ENCODE assay signal across 15 cellular contexts in genomic region chr11:47160753-47161133, GRCh38. TPM values are rescaled to one million over a fixed set of nuclear protein-coding genes. Genes with fewer than 3 reads are reported as not detected.
DNase-seq lines count a peak whose midpoint lies in the region; ATAC-seq, FAIRE-seq and TF ChIP-seq lines count a peak whose summit lies in the region.
"Had no signal": no experiment of that assay in that cellular context is flagged by ENCODE, and none has a peak within 500 bp of the region (broad histone marks: within the 10 kb centered on the region; RNA-seq: fewer than 3 reads in every experiment).

No MANE protein-coding gene starts in this region.

- POLR2A ChIA-PET in HepG2 (lab: Yijun Ruan, JAX) (interaction anchor here (0.6 kb wide), 1 partner anchor 281 kb away, joined by 3 read pairs; no protein-coding TSS in a partner anchor), MCF 10A (lab: Yijun Ruan, JAX) (interaction anchor here (0.7 to 1.2 kb wide), 2 partner anchors 54 to 334 kb away, joined by 3 to 4 read pairs; partner anchors contain the start of gene DDB2)

- intact Hi-C loops in HepG2 (cut with micrococcal nuclease; ENCODE audit: unreplicated experiment) = loop anchor here (1.0 kb wide), 1 partner anchor 271 kb away; no protein-coding TSS in a partner anchor
- intact Hi-C loops in right lobe of liver (cut with DNase I) = loop anchor here in 1 of 2 donors (10.0 kb wide), 1 partner anchor 526 kb away; no protein-coding TSS in a partner anchor
- intact Hi-C loops in dorsolateral prefrontal cortex (cut with DNase I) = loop anchor here (2.0 to 10.0 kb wide), 3 partner anchors 272 to 776 kb away; partner anchors contain the start of genes ARHGAP1 (in 1 of the 2), MDK (in 1 of the 2) and ZNF408 (in 1 of the 2)
- intact Hi-C loops in MCF 10A (cut with micrococcal nuclease) = loop anchor here (1.0 kb wide), 1 partner anchor 271 kb away; no protein-coding TSS in a partner anchor

- H3K4me3 ChIP-seq in HepG2 (replicated peaks in 1 of 3; ENCODE audit: insufficient read depth in 1 of 3, low read depth in 2 of 3, low read length in 3 of 3) = no peak overlapping the region
- no peak overlapping the region for H3K4me3 ChIP-seq in right lobe of liver
- no peak overlapping the region for H3K4me3 ChIP-seq in NT2/D1 (ENCODE audit: insufficient read length, low read depth)
- H3K4me3 ChIP-seq in dorsolateral prefrontal cortex = no peak overlapping the region
- H3K4me3 ChIP-seq in osteoblast (ENCODE audit: insufficient read depth, low read length) = no peak overlapping the region
- H3K4me3 ChIP-seq: breast epithelium, MG63, thoracic aorta had no signal

- H3K4me1 ChIP-seq in HepG2 (ENCODE audit: insufficient read depth, low read length) (peaks cover 21% of the 10 kb centered on the region), right lobe of liver (no peaks in the 10 kb centered on the region), NT2/D1 (ENCODE audit: insufficient read depth, insufficient read length) (peaks cover 12% of the 10 kb centered on the region), osteoblast (ENCODE audit: insufficient read depth, low read length) (peaks cover 7% of the 10 kb centered on the region)
- H3K4me1 ChIP-seq: breast epithelium had no signal

- no peaks in the 10 kb centered on the region for H3K4me1 Mint-ChIP-seq in MCF 10A (ENCODE audit: insufficient read depth, unreplicated experiment)

- CTCF ChIA-PET in HepG2 (lab: Yijun Ruan, JAX; ENCODE audit: low intra/inter-chr PET ratio, low total read pairs) (interaction anchor here (1.1 to 5.3 kb wide), 4 partner anchors 99 to 271 kb away, joined by 3 to 52 read pairs (median 8); no protein-coding TSS in a partner anchor), MCF 10A (lab: Yijun Ruan, JAX) (interaction anchor here (0.6 to 1.2 kb wide), 9 partner anchors 33 to 580 kb away, joined by 3 to 5 read pairs (median 3); no protein-coding TSS in a partner anchor)

- H3K9ac ChIP-seq in HepG2 (ENCODE audit: insufficient read depth, low read depth, low read length) (no peak overlapping the region), NT2/D1 (ENCODE audit: insufficient read length, low read depth) (peak overlapping the region; percentile 52)

- H3K4me3 Mint-ChIP-seq in MCF 10A (ENCODE audit: unreplicated experiment) = no peak overlapping the region
- H3K4me3 Mint-ChIP-seq: activated naive CD8-positive, alpha-beta T cell treated with anti-CD3 and anti-CD28 coated beads for 36 hours; mesothelial cell of epicardium; T-helper 1 cell treated with Interleukin-12 subunit alpha and Interleukin-12 subunit beta and Interleukin-4 antibody, amounts not matched to agents 30 μg/mL and 1 μg/mL, for 36 hours had no signal

- TF ChIP-seq RAD21 in HepG2 (CRISPR knock-in tag; IDR thresholded peaks at IDR 0.05) = no peak

- TF ChIP-seq CTCF in HepG2 (CRISPR knock-in tag; IDR thresholded peaks at IDR 0.05) (no peak), right lobe of liver (IDR thresholded peaks at IDR 0.05) (no peak), dorsolateral prefrontal cortex (IDR thresholded peaks at IDR 0.05 in 54 of 56, conservative IDR thresholded peaks at IDR 0.05 in 2 of 56; ENCODE audit: low read depth in 1 of 56, partially characterized antibody in 56 of 56) (no peak), MCF 10A (IDR thresholded peaks at IDR 0.05; ENCODE audit: unreplicated experiment) (no peak), osteoblast (IDR thresholded peaks at IDR 0.05; ENCODE audit: extremely low read depth, low read depth, low read length) (no peak)

- H3K36me3 Mint-ChIP-seq in MCF 10A (ENCODE audit: insufficient read depth, unreplicated experiment) = peaks cover 47% of the 10 kb centered on the region
- H3K36me3 Mint-ChIP-seq: activated naive CD8-positive, alpha-beta T cell treated with anti-CD3 and anti-CD28 coated beads for 36 hours; mesothelial cell of epicardium had no signal

- FAIRE-seq in HepG2 (lab: Jason Lieb, UNC) = no peak
- FAIRE-seq: islet of Langerhans had no signal

- no peak overlapping the region for H3K4me2 ChIP-seq in HepG2 (ENCODE audit: low read depth, low read length)
- no peak overlapping the region for H3K4me2 ChIP-seq in osteoblast (ENCODE audit: insufficient read depth, low read length)

- TF ChIP-seq EP300 in HepG2 (IDR thresholded peaks at IDR 0.05; ENCODE audit: low read depth in 2 of 2, low read length in 2 of 2) (no peak), HepG2 (CRISPR knock-in tag; IDR thresholded peaks at IDR 0.05; ENCODE audit: borderline replicate concordance) (no peak)

- no peaks in the 10 kb centered on the region for H3K27me3 Mint-ChIP-seq in MCF 10A (ENCODE audit: insufficient read depth, unreplicated experiment)
- H3K27me3 Mint-ChIP-seq: activated naive CD8-positive, alpha-beta T cell treated with anti-CD3 and anti-CD28 coated beads for 36 hours had no signal

- no peak for DNase-seq in HepG2 (ENCODE audit: low spot score)
- no peak for DNase-seq in right lobe of liver
- no peak for DNase-seq in NT2/D1 (ENCODE audit: low read depth, low spot score)
- DNase-seq in dorsolateral prefrontal cortex = no peak
- DNase-seq in MCF 10A (ENCODE audit: unreplicated experiment) = no peak
- DNase-seq in osteoblast (ENCODE audit: insufficient read length, low spot score, missing footprints) = no peak
- no peak for DNase-seq in UCSD-AML1 (lab: John Stamatoyannopoulos, UW; ENCODE audit: unreplicated experiment)

- no peaks in the 10 kb centered on the region for H3K9me3 Mint-ChIP-seq in MCF 10A (ENCODE audit: unreplicated experiment)
- H3K9me3 Mint-ChIP-seq: activated naive CD8-positive, alpha-beta T cell treated with anti-CD3 and anti-CD28 coated beads for 36 hours; mesothelial cell of epicardium; T-helper 1 cell treated with Interleukin-12 subunit alpha and Interleukin-12 subunit beta and Interleukin-4 antibody, amounts not matched to agents 30 μg/mL and 1 μg/mL, for 36 hours had no signal

- H3K27ac Mint-ChIP-seq in MCF 10A (ENCODE audit: low read depth, unreplicated experiment) = no peak overlapping the region
- H3K27ac Mint-ChIP-seq: activated naive CD8-positive, alpha-beta T cell treated with anti-CD3 and anti-CD28 coated beads for 36 hours; mesothelial cell of epicardium; T-helper 1 cell treated with Interleukin-12 subunit alpha and Interleukin-12 subunit beta and Interleukin-4 antibody, amounts not matched to agents 30 μg/mL and 1 μg/mL, for 36 hours had no signal

- H4K20me1 ChIP-seq in HepG2 (ENCODE audit: insufficient read depth, low read length) (peaks cover 10% of the 10 kb centered on the region; the same call in 1 of the 2 replicates), osteoblast (ENCODE audit: insufficient read depth, low read length) (peaks cover 27% of the 10 kb centered on the region)

- no peaks in the 10 kb centered on the region for H3K79me2 ChIP-seq in HepG2 (ENCODE audit: insufficient read depth, low read length)
- H3K79me2 ChIP-seq in osteoblast (ENCODE audit: insufficient read depth, low read length) = no peaks in the 10 kb centered on the region

- ATAC-seq in HepG2 (peak; percentile 1), right lobe of liver (no peak), GM21423 (IDR thresholded peaks at IDR 0.05; ENCODE audit: unreplicated experiment) (no peak)

- H3K36me3 ChIP-seq in HepG2 (replicated peaks in 1 of 2; ENCODE audit: control insufficient read depth in 1 of 2, insufficient read depth in 2 of 2, low read length in 2 of 2) (peaks cover 12 to 16% of the 10 kb centered on the region in 2 experiments; a peak in 3 of 5 replicates), right lobe of liver (peaks cover 0 to 20% (median 6%) of the 10 kb centered on the region in 4 donors), NT2/D1 (ENCODE audit: insufficient read depth, insufficient read length, low read length) (peaks cover 63% of the 10 kb centered on the region), osteoblast (ENCODE audit: insufficient read depth, low read length) (peaks cover 27% of the 10 kb centered on the region)
- H3K36me3 ChIP-seq: breast epithelium had no signal

- in situ Hi-C loops in HepG2 (cut with HindIII; ENCODE audit: extremely low pct_ligation_motif_present, low pct_unique_long_range_greater_than_20kb) = loop anchor here (5.0 kb wide), 1 partner anchor 273 kb away; no protein-coding TSS in a partner anchor

- H3K27me3 ChIP-seq in HepG2 (ENCODE audit: control insufficient read depth in 1 of 2, insufficient read depth in 2 of 2, low read length in 2 of 2) (no peaks in the 10 kb centered on the region), right lobe of liver (no peaks in the 10 kb centered on the region), NT2/D1 (ENCODE audit: insufficient read depth, insufficient read length) (no peaks in the 10 kb centered on the region), dorsolateral prefrontal cortex (no peaks in the 10 kb centered on the region), osteoblast (ENCODE audit: insufficient read depth, low read length) (no peaks in the 10 kb centered on the region)
- H3K27me3 ChIP-seq: breast epithelium, MG63 had no signal

- no peak overlapping the region for H3K27ac ChIP-seq in HepG2 (ENCODE audit: extremely low read length, insufficient read depth, low read length)
- H3K27ac ChIP-seq in right lobe of liver = no peak overlapping the region
- peak overlapping the region in 46 of 59 donors; percentile 5 to 89 (median 49) for H3K27ac ChIP-seq in dorsolateral prefrontal cortex
- H3K27ac ChIP-seq in osteoblast (ENCODE audit: low read depth, low read length) = no peak overlapping the region
- H3K27ac ChIP-seq: thoracic aorta had no signal

- H3K9me3 ChIP-seq in HepG2 (ENCODE audit: low read length) (no peaks in the 10 kb centered on the region), right lobe of liver (no peaks in the 10 kb centered on the region), NT2/D1 (ENCODE audit: insufficient read depth, low read length) (no peaks in the 10 kb centered on the region), osteoblast (ENCODE audit: low read depth, low read length) (no peaks in the 10 kb centered on the region)
- H3K9me3 ChIP-seq: breast epithelium, MG63, thoracic aorta had no signal

- H2AFZ ChIP-seq in HepG2 (ENCODE audit: low read length) (no peak overlapping the region), osteoblast (ENCODE audit: low read length) (no peak overlapping the region)

- 90% methylated on average over 5 of the region's 5 CpGs for WGBS in HepG2 (ENCODE audit: low lambda C conversion rate)
- WGBS in right lobe of liver (ENCODE audit: insufficient coverage, low coverage, low lambda C conversion rate, missing lambda C conversion rate) = 40% methylated on average over 1 of the region's 5 CpGs

- BruUV-seq in HepG2 (replicated peaks; lab: Mats Ljungman, UMichigan) = no TSS peak
- no TSS peak for BruUV-seq in MCF 10A (replicated peaks; lab: Mats Ljungman, UMichigan)

- TF ChIP-seq POLR2A in HepG2 (IDR thresholded peaks at IDR 0.05; ENCODE audit: insufficient read depth in 1 of 2, low read depth in 2 of 2, low read length in 2 of 2) (no peak), right lobe of liver (IDR thresholded peaks at IDR 0.05) (no peak)

RNA-seq across cellular contexts. Expression of gene ARFGAP2, which starts 15.9 kb away (rescaled TPM):
- total RNA-seq in HepG2 (2016; rRNA removed; fragmentation: Illumina TruSeq; extraction: Trizol) (67.9 and 75.3 TPM in 2 replicates), right lobe of liver (10 to 100 TPM; 37.7 to 64.4 (median 62.1) TPM), dorsolateral prefrontal cortex (100 to 1,000 TPM in 110 of 120 experiments, 10 to 100 TPM in 10; 84.8 to 149 (median 114) TPM), MCF 10A (2022) (78.0 and 81.4 TPM in 2 replicates), osteoblast (104 and 139 TPM in 2 replicates)
- 26.0 and 28.5 TPM in 2 replicates for total RNA-seq in HepG2 (2016; cell fraction: cytosol; rRNA removed; fragmentation: Illumina TruSeq; extraction: Trizol; ENCODE audit: low read depth)
- 60.7 and 78.7 TPM in 2 replicates for total RNA-seq in HepG2 (2016; cell fraction: insoluble cytoplasmic fraction; rRNA removed; fragmentation: Illumina TruSeq; extraction: Trizol)
- 25.6 and 29.2 TPM in 2 replicates for total RNA-seq in HepG2 (2016; cell fraction: membrane; rRNA removed; fragmentation: Illumina TruSeq; extraction: Trizol)
- total RNA-seq in HepG2 (2016; cell fraction: nucleus; rRNA removed; fragmentation: Illumina TruSeq; extraction: Trizol) = 63.0 and 73.9 TPM in 2 replicates
- 32.3 and 40.5 TPM in 2 replicates for polyA plus RNA-seq in HepG2 (2011; rRNA removed)
- polyA plus RNA-seq in HepG2 (2011; cell fraction: cytosol; rRNA removed) = 49.9 and 52.5 TPM in 2 replicates
- polyA plus RNA-seq in HepG2 (2011; cell fraction: nucleus; rRNA removed) = 135 and 137 TPM in 2 replicates
- 36.2 and 56.4 TPM in 2 replicates for polyA plus RNA-seq in HepG2 (2012)
- 5.1 and 6.2 TPM in 2 replicates for polyA plus RNA-seq in HepG2 (2016; cell fraction: cytosol; fragmentation: Illumina TruSeq; extraction: Trizol; ENCODE audit: low read depth)
- polyA plus RNA-seq in HepG2 (2016; cell fraction: insoluble cytoplasmic fraction; fragmentation: Illumina TruSeq; extraction: Trizol; ENCODE audit: low read depth) = 34.1 and 42.3 TPM in 2 replicates
- 10.4 and 11.9 TPM in 2 replicates for polyA plus RNA-seq in HepG2 (2016; cell fraction: membrane; fragmentation: Illumina TruSeq; extraction: Trizol; ENCODE audit: low read depth)
- polyA plus RNA-seq in HepG2 (2016; cell fraction: nucleus; fragmentation: Illumina TruSeq; extraction: Trizol; ENCODE audit: insufficient read depth, low read depth) = 93.3 and 105 TPM in 2 replicates
- 128 and 215 TPM in 2 replicates for polyA minus RNA-seq in HepG2 (2011; rRNA and poly(A)+ RNA removed; ENCODE audit: low replicate concordance)
- polyA minus RNA-seq in HepG2 (2011; cell fraction: cytosol; rRNA and poly(A)+ RNA removed) = 18.9 and 27.2 TPM in 2 replicates
- polyA minus RNA-seq in HepG2 (2011; cell fraction: nucleus; rRNA and poly(A)+ RNA removed) = 108 and 119 TPM in 2 replicates

RNA-seq across cellular contexts. Expression of gene PACSIN3, which starts 25.5 kb away (rescaled TPM):
- total RNA-seq in HepG2 (2016; rRNA removed; fragmentation: Illumina TruSeq; extraction: Trizol) (86.4 and 93.3 TPM in 2 replicates), right lobe of liver (10 to 100 TPM in 5 of 6 experiments, 1 to 10 TPM in 1; 9.6 to 31.1 (median 25.0) TPM), dorsolateral prefrontal cortex (10 to 100 TPM in 117 of 120 experiments, 1 to 10 TPM in 3; 7.7 to 54.9 (median 21.5) TPM), MCF 10A (2022) (58.7 and 67.0 TPM in 2 replicates), osteoblast (11.2 and 12.7 TPM in 2 replicates)
- 23.5 and 25.6 TPM in 2 replicates for total RNA-seq in HepG2 (2016; cell fraction: cytosol; rRNA removed; fragmentation: Illumina TruSeq; extraction: Trizol; ENCODE audit: low read depth)
- total RNA-seq in HepG2 (2016; cell fraction: insoluble cytoplasmic fraction; rRNA removed; fragmentation: Illumina TruSeq; extraction: Trizol) = 85.9 and 101 TPM in 2 replicates
- 44.9 and 52.0 TPM in 2 replicates for total RNA-seq in HepG2 (2016; cell fraction: membrane; rRNA removed; fragmentation: Illumina TruSeq; extraction: Trizol)
- total RNA-seq in HepG2 (2016; cell fraction: nucleus; rRNA removed; fragmentation: Illumina TruSeq; extraction: Trizol) = 48.3 and 58.6 TPM in 2 replicates
- 47.9 and 56.8 TPM in 2 replicates for polyA plus RNA-seq in HepG2 (2011; rRNA removed)
- polyA plus RNA-seq in HepG2 (2011; cell fraction: cytosol; rRNA removed) = 46.8 and 58.3 TPM in 2 replicates
- polyA plus RNA-seq in HepG2 (2011; cell fraction: nucleus; rRNA removed) = 69.7 and 70.5 TPM in 2 replicates
- 37.6 and 45.0 TPM in 2 replicates for polyA plus RNA-seq in HepG2 (2012)
- 19.9 and 22.2 TPM in 2 replicates for polyA plus RNA-seq in HepG2 (2016; cell fraction: cytosol; fragmentation: Illumina TruSeq; extraction: Trizol; ENCODE audit: low read depth)
- 75.8 and 91.5 TPM in 2 replicates for polyA plus RNA-seq in HepG2 (2016; cell fraction: insoluble cytoplasmic fraction; fragmentation: Illumina TruSeq; extraction: Trizol; ENCODE audit: low read depth)
- 36.6 and 40.8 TPM in 2 replicates for polyA plus RNA-seq in HepG2 (2016; cell fraction: membrane; fragmentation: Illumina TruSeq; extraction: Trizol; ENCODE audit: low read depth)
- 92.3 and 96.2 TPM in 2 replicates for polyA plus RNA-seq in HepG2 (2016; cell fraction: nucleus; fragmentation: Illumina TruSeq; extraction: Trizol; ENCODE audit: insufficient read depth, low read depth)
- polyA minus RNA-seq in HepG2 (2011; rRNA and poly(A)+ RNA removed; ENCODE audit: low replicate concordance) = 46.1 and 86.9 TPM in 2 replicates
- polyA minus RNA-seq in HepG2 (2011; cell fraction: cytosol; rRNA and poly(A)+ RNA removed) = 31.6 and 35.2 TPM in 2 replicates
- 26.5 and 27.4 TPM in 2 replicates for polyA minus RNA-seq in HepG2 (2011; cell fraction: nucleus; rRNA and poly(A)+ RNA removed)

RNA-seq across cellular contexts. Expression of gene DDB2, which starts 54.0 kb away (rescaled TPM):
- total RNA-seq in HepG2 (2016; rRNA removed; fragmentation: Illumina TruSeq; extraction: Trizol) (83.4 and 88.1 TPM in 2 replicates), right lobe of liver (10 to 100 TPM; 13.1 to 24.2 (median 13.8) TPM), dorsolateral prefrontal cortex (10 to 100 TPM in 118 of 120 experiments, 1 to 10 TPM in 2; 7.0 to 40.6 (median 19.7) TPM), MCF 10A (2022) (62.8 and 78.3 TPM in 2 replicates), osteoblast (52.5 and 66.6 TPM in 2 replicates)
- 42.2 and 43.5 TPM in 2 replicates for total RNA-seq in HepG2 (2016; cell fraction: cytosol; rRNA removed; fragmentation: Illumina TruSeq; extraction: Trizol; ENCODE audit: low read depth)
- total RNA-seq in HepG2 (2016; cell fraction: insoluble cytoplasmic fraction; rRNA removed; fragmentation: Illumina TruSeq; extraction: Trizol) = 83.5 and 97.1 TPM in 2 replicates
- 57.3 and 60.8 TPM in 2 replicates for total RNA-seq in HepG2 (2016; cell fraction: membrane; rRNA removed; fragmentation: Illumina TruSeq; extraction: Trizol)
- 58.4 and 60.1 TPM in 2 replicates for total RNA-seq in HepG2 (2016; cell fraction: nucleus; rRNA removed; fragmentation: Illumina TruSeq; extraction: Trizol)
- 66.8 and 71.4 TPM in 2 replicates for polyA plus RNA-seq in HepG2 (2011; rRNA removed)
- 52.8 and 58.0 TPM in 2 replicates for polyA plus RNA-seq in HepG2 (2011; cell fraction: cytosol; rRNA removed)
- polyA plus RNA-seq in HepG2 (2011; cell fraction: nucleus; rRNA removed) = 181 and 193 TPM in 2 replicates
- 46.8 and 59.0 TPM in 2 replicates for polyA plus RNA-seq in HepG2 (2012)
- 33.5 and 35.4 TPM in 2 replicates for polyA plus RNA-seq in HepG2 (2016; cell fraction: cytosol; fragmentation: Illumina TruSeq; extraction: Trizol; ENCODE audit: low read depth)
- 91.3 and 93.6 TPM in 2 replicates for polyA plus RNA-seq in HepG2 (2016; cell fraction: insoluble cytoplasmic fraction; fragmentation: Illumina TruSeq; extraction: Trizol; ENCODE audit: low read depth)
- 43.2 and 43.8 TPM in 2 replicates for polyA plus RNA-seq in HepG2 (2016; cell fraction: membrane; fragmentation: Illumina TruSeq; extraction: Trizol; ENCODE audit: low read depth)
- 125 and 136 TPM in 2 replicates for polyA plus RNA-seq in HepG2 (2016; cell fraction: nucleus; fragmentation: Illumina TruSeq; extraction: Trizol; ENCODE audit: insufficient read depth, low read depth)
- 62.5 and 94.9 TPM in 2 replicates for polyA minus RNA-seq in HepG2 (2011; rRNA and poly(A)+ RNA removed; ENCODE audit: low replicate concordance)
- 19.2 and 26.2 TPM in 2 replicates for polyA minus RNA-seq in HepG2 (2011; cell fraction: cytosol; rRNA and poly(A)+ RNA removed)
- polyA minus RNA-seq in HepG2 (2011; cell fraction: nucleus; rRNA and poly(A)+ RNA removed) = 62.4 and 65.9 TPM in 2 replicates

Comparison
In these comparisons a context has a peak if more than half of its experiments do, and no peak if none do; other contexts are left out.
1. H3K27ac ChIP-seq: peak in dorsolateral prefrontal cortex (46 of 59); none in HepG2 (single experiment), right lobe of liver (0 of 3) and osteoblast (single experiment).